ENCODE assay signal across 1 cellular context in the genomic region with DNA sequence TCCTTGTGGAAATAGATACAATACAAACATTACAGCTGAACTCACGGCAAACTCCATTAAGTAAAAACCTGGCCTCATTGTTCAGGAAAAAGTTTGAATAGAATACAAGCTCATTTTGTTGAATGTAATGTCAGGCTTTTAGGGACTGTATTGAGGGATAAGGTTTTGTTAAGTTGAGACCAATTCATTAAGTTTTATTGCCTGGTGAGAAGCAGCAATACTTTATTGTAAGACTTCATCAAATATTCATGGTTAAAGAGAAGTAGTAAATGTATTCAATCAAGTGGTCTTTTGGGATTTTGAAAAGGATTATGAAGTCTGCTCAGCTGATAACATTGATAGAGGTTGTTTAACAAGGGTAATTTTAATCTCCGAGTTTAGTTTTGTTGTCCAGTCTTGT.
TF ChIP-seq lines count a peak whose summit lies in the region.

No MANE protein-coding gene starts in this region.

TF ChIP-seq in HEK293, 187 proteins besides CTCF, POLR2A, EP300 and RAD21 (continued from another document):
- TF ChIP-seq BCL11B (tag by site-specific recombination; IDR thresholded peaks at IDR 0.05; ENCODE audit: low read depth), result 0 out of 2 replicates have a peak, but pooled peaks have one; percentile 32
- TF ChIP-seq ZNF768 (tag by site-specific recombination; IDR thresholded peaks at IDR 0.05), result no peak
- no peak for TF ChIP-seq ZNF76 (tag by site-specific recombination; IDR thresholded peaks at IDR 0.05; ENCODE audit: borderline replicate concordance, low read depth)
- no peak for TF ChIP-seq ZNF529 (tag by site-specific recombination; IDR thresholded peaks at IDR 0.05; ENCODE audit: insufficient replicate concordance)
- TF ChIP-seq, protein P1, sequence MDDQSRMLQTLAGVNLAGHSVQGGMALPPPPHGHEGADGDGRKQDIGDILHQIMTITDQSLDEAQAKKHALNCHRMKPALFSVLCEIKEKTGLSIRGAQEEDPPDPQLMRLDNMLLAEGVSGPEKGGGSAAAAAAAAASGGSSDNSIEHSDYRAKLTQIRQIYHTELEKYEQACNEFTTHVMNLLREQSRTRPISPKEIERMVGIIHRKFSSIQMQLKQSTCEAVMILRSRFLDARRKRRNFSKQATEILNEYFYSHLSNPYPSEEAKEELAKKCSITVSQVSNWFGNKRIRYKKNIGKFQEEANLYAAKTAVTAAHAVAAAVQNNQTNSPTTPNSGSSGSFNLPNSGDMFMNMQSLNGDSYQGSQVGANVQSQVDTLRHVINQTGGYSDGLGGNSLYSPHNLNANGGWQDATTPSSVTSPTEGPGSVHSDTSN (CRISPR knock-in tag; IDR thresholded peaks at IDR 0.05), result no peak
- no peak for TF ChIP-seq REPIN1 (tag by site-specific recombination; IDR thresholded peaks at IDR 0.05; ENCODE audit: low read depth)
- no peak for TF ChIP-seq ZNF350 (tag by site-specific recombination; IDR thresholded peaks at IDR 0.05)
- no peak for TF ChIP-seq ZNF785 (tag by site-specific recombination; IDR thresholded peaks at IDR 0.05)
- no peak for TF ChIP-seq ZNF2 (tag by site-specific recombination; IDR thresholded peaks at IDR 0.05)
- TF ChIP-seq SP7 (tag by site-specific recombination; IDR thresholded peaks at IDR 0.05), result no peak
- TF ChIP-seq FEZF1 (tag by site-specific recombination; IDR thresholded peaks at IDR 0.05), result peak; percentile 56; the same call in 1 of the 2 replicates
- TF ChIP-seq ZNF701 (tag by site-specific recombination; IDR thresholded peaks at IDR 0.05), result no peak
- no peak for TF ChIP-seq ZNF248 (tag by site-specific recombination; IDR thresholded peaks at IDR 0.05)
- TF ChIP-seq ZBTB8A (tag by site-specific recombination; IDR thresholded peaks at IDR 0.05), result no peak
- no peak for TF ChIP-seq ZNF623 (tag by site-specific recombination; IDR thresholded peaks at IDR 0.05)
- TF ChIP-seq ZNF169 (tag by site-specific recombination; IDR thresholded peaks at IDR 0.05), result no peak
- TF ChIP-seq, protein P2, sequence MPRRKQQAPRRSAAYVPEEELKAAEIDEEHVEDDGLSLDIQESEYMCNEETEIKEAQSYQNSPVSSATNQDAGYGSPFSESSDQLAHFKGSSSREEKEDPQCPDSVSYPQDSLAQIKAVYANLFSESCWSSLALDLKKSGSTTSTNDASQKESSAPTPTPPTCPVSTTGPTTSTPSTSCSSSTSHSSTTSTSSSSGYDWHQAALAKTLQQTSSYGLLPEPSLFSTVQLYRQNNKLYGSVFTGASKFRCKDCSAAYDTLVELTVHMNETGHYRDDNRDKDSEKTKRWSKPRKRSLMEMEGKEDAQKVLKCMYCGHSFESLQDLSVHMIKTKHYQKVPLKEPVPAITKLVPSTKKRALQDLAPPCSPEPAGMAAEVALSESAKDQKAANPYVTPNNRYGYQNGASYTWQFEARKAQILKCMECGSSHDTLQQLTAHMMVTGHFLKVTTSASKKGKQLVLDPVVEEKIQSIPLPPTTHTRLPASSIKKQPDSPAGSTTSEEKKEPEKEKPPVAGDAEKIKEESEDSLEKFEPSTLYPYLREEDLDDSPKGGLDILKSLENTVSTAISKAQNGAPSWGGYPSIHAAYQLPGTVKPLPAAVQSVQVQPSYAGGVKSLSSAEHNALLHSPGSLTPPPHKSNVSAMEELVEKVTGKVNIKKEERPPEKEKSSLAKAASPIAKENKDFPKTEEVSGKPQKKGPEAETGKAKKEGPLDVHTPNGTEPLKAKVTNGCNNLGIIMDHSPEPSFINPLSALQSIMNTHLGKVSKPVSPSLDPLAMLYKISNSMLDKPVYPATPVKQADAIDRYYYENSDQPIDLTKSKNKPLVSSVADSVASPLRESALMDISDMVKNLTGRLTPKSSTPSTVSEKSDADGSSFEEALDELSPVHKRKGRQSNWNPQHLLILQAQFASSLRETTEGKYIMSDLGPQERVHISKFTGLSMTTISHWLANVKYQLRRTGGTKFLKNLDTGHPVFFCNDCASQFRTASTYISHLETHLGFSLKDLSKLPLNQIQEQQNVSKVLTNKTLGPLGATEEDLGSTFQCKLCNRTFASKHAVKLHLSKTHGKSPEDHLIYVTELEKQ (tag by site-specific recombination; IDR thresholded peaks at IDR 0.05; ENCODE audit: borderline replicate concordance), result no peak
- TF ChIP-seq ZFP37 (tag by site-specific recombination; IDR thresholded peaks at IDR 0.05), result no peak
- TF ChIP-seq, protein P3, sequence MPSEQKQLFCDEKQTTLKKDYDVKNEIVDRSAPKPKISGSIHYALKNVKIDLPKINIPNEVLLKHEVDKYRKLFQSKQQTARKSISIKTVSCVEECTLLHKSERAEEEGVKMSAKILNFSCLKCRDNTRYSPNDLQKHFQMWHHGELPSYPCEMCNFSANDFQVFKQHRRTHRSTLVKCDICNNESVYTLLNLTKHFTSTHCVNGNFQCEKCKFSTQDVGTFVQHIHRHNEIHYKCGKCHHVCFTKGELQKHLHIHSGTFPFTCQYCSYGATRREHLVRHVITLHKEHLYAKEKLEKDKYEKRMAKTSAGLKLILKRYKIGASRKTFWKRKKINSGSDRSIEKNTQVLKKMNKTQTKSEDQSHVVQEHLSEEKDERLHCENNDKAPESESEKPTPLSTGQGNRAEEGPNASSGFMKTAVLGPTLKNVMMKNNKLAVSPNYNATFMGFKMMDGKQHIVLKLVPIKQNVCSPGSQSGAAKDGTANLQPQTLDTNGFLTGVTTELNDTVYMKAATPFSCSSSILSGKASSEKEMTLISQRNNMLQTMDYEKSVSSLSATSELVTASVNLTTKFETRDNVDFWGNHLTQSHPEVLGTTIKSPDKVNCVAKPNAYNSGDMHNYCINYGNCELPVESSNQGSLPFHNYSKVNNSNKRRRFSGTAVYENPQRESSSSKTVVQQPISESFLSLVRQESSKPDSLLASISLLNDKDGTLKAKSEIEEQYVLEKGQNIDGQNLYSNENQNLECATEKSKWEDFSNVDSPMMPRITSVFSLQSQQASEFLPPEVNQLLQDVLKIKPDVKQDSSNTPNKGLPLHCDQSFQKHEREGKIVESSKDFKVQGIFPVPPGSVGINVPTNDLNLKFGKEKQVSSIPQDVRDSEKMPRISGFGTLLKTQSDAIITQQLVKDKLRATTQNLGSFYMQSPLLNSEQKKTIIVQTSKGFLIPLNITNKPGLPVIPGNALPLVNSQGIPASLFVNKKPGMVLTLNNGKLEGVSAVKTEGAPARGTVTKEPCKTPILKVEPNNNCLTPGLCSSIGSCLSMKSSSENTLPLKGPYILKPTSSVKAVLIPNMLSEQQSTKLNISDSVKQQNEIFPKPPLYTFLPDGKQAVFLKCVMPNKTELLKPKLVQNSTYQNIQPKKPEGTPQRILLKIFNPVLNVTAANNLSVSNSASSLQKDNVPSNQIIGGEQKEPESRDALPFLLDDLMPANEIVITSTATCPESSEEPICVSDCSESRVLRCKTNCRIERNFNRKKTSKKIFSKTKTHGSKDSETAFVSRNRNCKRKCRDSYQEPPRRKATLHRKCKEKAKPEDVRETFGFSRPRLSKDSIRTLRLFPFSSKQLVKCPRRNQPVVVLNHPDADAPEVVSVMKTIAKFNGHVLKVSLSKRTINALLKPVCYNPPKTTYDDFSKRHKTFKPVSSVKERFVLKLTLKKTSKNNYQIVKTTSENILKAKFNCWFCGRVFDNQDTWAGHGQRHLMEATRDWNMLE (tag by site-specific recombination; conservative IDR thresholded peaks at IDR 0.05; ENCODE audit: low read depth), result no peak
- TF ChIP-seq BCL11A (tag by site-specific recombination; IDR thresholded peaks at IDR 0.05; ENCODE audit: low read depth), result no peak
- TF ChIP-seq ZNF776 (tag by site-specific recombination; IDR thresholded peaks at IDR 0.05; ENCODE audit: borderline replicate concordance), result no peak
- TF ChIP-seq GLIS2 (tag by site-specific recombination; IDR thresholded peaks at IDR 0.05), result no peak
- TF ChIP-seq, protein P4, sequence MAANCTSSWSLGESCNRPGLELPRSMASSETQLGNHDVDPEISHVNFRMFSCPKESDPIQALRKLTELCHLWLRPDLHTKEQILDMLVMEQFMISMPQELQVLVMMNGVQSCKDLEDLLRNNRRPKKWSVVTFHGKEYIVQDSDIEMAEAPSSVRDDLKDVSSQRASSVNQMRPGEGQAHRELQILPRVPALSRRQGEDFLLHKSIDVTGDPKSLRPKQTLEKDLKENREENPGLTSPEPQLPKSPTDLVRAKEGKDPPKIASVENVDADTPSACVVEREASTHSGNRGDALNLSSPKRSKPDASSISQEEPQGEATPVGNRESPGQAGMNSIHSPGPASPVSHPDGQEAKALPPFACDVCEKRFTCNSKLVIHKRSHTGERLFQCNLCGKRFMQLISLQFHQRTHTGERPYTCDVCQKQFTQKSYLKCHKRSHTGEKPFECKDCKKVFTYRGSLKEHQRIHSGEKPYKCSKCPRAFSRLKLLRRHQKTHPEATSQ (tag by site-specific recombination; IDR thresholded peaks at IDR 0.05), result no peak
- no peak for TF ChIP-seq ZNF10 (tag by site-specific recombination; IDR thresholded peaks at IDR 0.05)
- peak; percentile 43; the same call in 1 of the 2 replicates for TF ChIP-seq ZNF843 (tag by site-specific recombination; IDR thresholded peaks at IDR 0.05)
- no peak for TF ChIP-seq HOXD13 (CRISPR knock-in tag; IDR thresholded peaks at IDR 0.05; ENCODE audit: borderline replicate concordance)
- TF ChIP-seq ZNF302 (tag by site-specific recombination; IDR thresholded peaks at IDR 0.05; ENCODE audit: low read depth), result no peak
- TF ChIP-seq, protein P5, sequence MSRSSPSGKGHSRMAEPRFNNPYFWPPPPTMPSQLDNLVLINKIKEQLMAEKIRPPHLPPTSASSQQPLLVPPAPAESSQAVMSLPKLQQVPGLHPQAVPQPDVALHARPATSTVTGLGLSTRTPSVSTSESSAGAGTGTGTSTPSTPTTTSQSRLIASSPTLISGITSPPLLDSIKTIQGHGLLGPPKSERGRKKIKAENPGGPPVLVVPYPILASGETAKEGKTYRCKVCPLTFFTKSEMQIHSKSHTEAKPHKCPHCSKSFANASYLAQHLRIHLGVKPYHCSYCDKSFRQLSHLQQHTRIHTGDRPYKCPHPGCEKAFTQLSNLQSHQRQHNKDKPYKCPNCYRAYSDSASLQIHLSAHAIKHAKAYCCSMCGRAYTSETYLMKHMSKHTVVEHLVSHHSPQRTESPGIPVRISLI (tag by site-specific recombination; IDR thresholded peaks at IDR 0.05), result no peak
- no peak for TF ChIP-seq ZNF202 (tag by site-specific recombination; IDR thresholded peaks at IDR 0.05; ENCODE audit: borderline replicate concordance)
- peak; percentile 79 for TF ChIP-seq OSR2 (tag by site-specific recombination; IDR thresholded peaks at IDR 0.05)
- TF ChIP-seq, protein P6, sequence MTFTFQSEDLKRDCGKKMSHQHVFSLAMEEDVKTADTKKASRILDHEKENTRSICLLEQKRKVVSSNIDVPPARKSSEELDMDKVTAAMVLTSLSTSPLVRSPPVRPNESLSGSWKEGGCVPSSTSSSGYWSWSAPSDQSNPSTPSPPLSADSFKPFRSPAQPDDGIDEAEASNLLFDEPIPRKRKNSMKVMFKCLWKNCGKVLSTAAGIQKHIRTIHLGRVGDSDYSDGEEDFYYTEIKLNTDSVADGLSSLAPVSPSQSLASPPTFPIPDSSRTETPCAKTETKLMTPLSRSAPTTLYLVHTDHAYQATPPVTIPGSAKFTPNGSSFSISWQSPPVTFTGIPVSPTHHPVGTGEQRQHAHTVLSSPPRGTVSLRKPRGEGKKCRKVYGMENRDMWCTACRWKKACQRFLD (tag by site-specific recombination; IDR thresholded peaks at IDR 0.05), result no peak
- TF ChIP-seq ZNF292 (tag by site-specific recombination; IDR thresholded peaks at IDR 0.05; ENCODE audit: borderline replicate concordance, low read depth), result no peak
- no peak for TF ChIP-seq EGR2 (tag by site-specific recombination; IDR thresholded peaks at IDR 0.05; ENCODE audit: low read depth)
- peak; percentile 47; the same call in 1 of the 2 replicates for TF ChIP-seq SCRT1 (tag by site-specific recombination; IDR thresholded peaks at IDR 0.05; ENCODE audit: borderline replicate concordance)
- TF ChIP-seq, protein P7, sequence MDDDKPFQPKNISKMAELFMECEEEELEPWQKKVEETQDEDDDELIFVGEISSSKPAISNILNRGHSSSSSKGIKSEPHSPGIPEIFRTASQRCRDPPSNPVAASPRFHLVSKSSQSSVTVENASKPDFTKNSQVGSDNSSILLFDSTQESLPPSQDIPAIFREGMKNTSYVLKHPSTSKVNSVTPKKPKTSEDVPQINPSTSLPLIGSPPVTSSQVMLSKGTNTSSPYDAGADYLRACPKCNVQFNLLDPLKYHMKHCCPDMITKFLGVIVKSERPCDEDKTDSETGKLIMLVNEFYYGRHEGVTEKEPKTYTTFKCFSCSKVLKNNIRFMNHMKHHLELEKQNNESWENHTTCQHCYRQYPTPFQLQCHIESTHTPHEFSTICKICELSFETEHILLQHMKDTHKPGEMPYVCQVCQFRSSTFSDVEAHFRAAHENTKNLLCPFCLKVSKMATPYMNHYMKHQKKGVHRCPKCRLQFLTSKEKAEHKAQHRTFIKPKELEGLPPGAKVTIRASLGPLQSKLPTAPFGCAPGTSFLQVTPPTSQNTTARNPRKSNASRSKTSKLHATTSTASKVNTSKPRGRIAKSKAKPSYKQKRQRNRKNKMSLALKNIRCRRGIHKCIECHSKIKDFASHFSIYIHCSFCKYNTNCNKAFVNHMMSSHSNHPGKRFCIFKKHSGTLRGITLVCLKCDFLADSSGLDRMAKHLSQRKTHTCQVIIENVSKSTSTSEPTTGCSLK (tag by site-specific recombination; IDR thresholded peaks at IDR 0.05), result no peak
- no peak for TF ChIP-seq ZNF624 (tag by site-specific recombination; IDR thresholded peaks at IDR 0.05)
- TF ChIP-seq, protein P8, sequence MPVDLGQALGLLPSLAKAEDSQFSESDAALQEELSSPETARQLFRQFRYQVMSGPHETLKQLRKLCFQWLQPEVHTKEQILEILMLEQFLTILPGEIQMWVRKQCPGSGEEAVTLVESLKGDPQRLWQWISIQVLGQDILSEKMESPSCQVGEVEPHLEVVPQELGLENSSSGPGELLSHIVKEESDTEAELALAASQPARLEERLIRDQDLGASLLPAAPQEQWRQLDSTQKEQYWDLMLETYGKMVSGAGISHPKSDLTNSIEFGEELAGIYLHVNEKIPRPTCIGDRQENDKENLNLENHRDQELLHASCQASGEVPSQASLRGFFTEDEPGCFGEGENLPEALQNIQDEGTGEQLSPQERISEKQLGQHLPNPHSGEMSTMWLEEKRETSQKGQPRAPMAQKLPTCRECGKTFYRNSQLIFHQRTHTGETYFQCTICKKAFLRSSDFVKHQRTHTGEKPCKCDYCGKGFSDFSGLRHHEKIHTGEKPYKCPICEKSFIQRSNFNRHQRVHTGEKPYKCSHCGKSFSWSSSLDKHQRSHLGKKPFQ (tag by site-specific recombination; IDR thresholded peaks at IDR 0.05), result 0 out of 2 replicates have a peak, but pooled peaks have one; percentile 48
